8 cellular contexts compared by ENCODE assay signal in genomic region chr5:43066799-43067741, GRCh38. TPM values are rescaled to one million over a fixed set of nuclear protein-coding genes. Genes with fewer than 3 reads are reported as not detected.
DNase-seq lines count a peak whose midpoint lies in the region; ATAC-seq and TF ChIP-seq lines count a peak whose summit lies in the region.

No MANE protein-coding gene starts in this region.

- peak overlapping the region; percentile 97 to 100 for H3K27ac Mint-ChIP-seq in natural killer cell

- no peaks in the 10 kb centered on the region for H3K9me3 ChIP-seq in Peyer's patch

- no peaks in the 10 kb centered on the region for H3K79me2 ChIP-seq in KMS-11 (ENCODE audit: insufficient read depth, low read depth)

- H3K4me1 Mint-ChIP-seq in natural killer cell: peaks cover 41 to 51% of the 10 kb centered on the region in 2 donors

- no peaks in the 10 kb centered on the region for H3K36me3 Mint-ChIP-seq in natural killer cell

- DNase-seq in DMS114 treated with DMSO at 0.1 percent for 48 hours (lab: John Stamatoyannopoulos, UW; ENCODE audit: unreplicated experiment) (peak; percentile 61), Peyer's patch (peak; percentile 84 to 96 (median 89)), activated T-helper 1 cell treated with Interleukin-2 at 50 U/mL for 16 hours (ENCODE audit: low read depth) (peak; percentile 80), fibroblast of mammary gland (ENCODE audit: low read depth) (peak; percentile 93), natural killer cell (peak; percentile 87)
- peak; percentile 77 to 96 (median 86) for DNase-seq in stimulated activated naive CD4-positive, alpha-beta T cell (lab: John Stamatoyannopoulos, UW)

- TF ChIP-seq CTCF in KMS-11 (conservative IDR thresholded peaks at IDR 0.05; ENCODE audit: low read depth, low read length) (no peak), Peyer's patch (IDR thresholded peaks at IDR 0.05) (no peak), fibroblast of mammary gland (conservative IDR thresholded peaks at IDR 0.05; ENCODE audit: control insufficient read depth, insufficient read depth, low read depth, low read length) (no peak), natural killer cell (IDR thresholded peaks at IDR 0.05) (no peak)

- H3K27me3 ChIP-seq in KMS-11 (ENCODE audit: insufficient read depth, low read depth) (no peaks in the 10 kb centered on the region), Peyer's patch (no peaks in the 10 kb centered on the region)

- H3K36me3 ChIP-seq in KMS-11 (ENCODE audit: insufficient read depth) (no peaks in the 10 kb centered on the region), Peyer's patch (peaks cover 0 to 22% (median 0%) of the 10 kb centered on the region in 3 donors)

- intact Hi-C loops in natural killer cell (cut with micrococcal nuclease): loop anchor here (1.0 to 2.0 kb wide), 7 partner anchors 47 to 246 kb away; partner anchors contain the start of gene HMGCS1

- peak; percentile 23 to 50 for TF ChIP-seq POLR2A in Peyer's patch (IDR thresholded peaks at IDR 0.05)

- peak; percentile 41 for ATAC-seq in GM21576 (IDR thresholded peaks at IDR 0.05; ENCODE audit: unreplicated experiment)
- ATAC-seq in natural killer cell: peak; percentile 51 to 74 (median 57)

- peak overlapping the region; percentile 62 for H2AFZ ChIP-seq in KMS-11 (ENCODE audit: low read depth)

- no peaks in the 10 kb centered on the region for H3K9me3 Mint-ChIP-seq in natural killer cell

- H3K4me3 Mint-ChIP-seq in natural killer cell: peak overlapping the region; percentile 100

- no peak overlapping the region for H3K4me3 ChIP-seq in KMS-11 (IDR thresholded peaks at IDR 0.05; ENCODE audit: insufficient read depth, low read depth, low read length)
- peak overlapping the region; percentile 60 to 92 (median 73) for H3K4me3 ChIP-seq in Peyer's patch
- peak overlapping the region; percentile 95 for H3K4me3 ChIP-seq in fibroblast of mammary gland (ENCODE audit: control insufficient read depth, low read depth, low read length)

- H3K4me1 ChIP-seq in KMS-11 (ENCODE audit: low read depth, poor library complexity, severe bottlenecking): peaks cover 29% of the 10 kb centered on the region
- peaks cover 0 to 31% (median 7%) of the 10 kb centered on the region in 4 donors for H3K4me1 ChIP-seq in Peyer's patch

- no peaks in the 10 kb centered on the region for H4K20me1 ChIP-seq in KMS-11 (ENCODE audit: insufficient read depth)

- H3K9ac ChIP-seq in KMS-11: peak overlapping the region; percentile 92

- no peaks in the 10 kb centered on the region for H3K27me3 Mint-ChIP-seq in natural killer cell (ENCODE audit: low read depth in 2 of 2)

- H3K4me2 ChIP-seq in KMS-11: peak overlapping the region; percentile 40

- H3K27ac ChIP-seq in KMS-11: peak overlapping the region; percentile 82
- peak overlapping the region; percentile 94 to 99 (median 97) for H3K27ac ChIP-seq in Peyer's patch

RNA-seq across cellular contexts. Expression of gene ANXA2R, which starts 27.0 kb away (rescaled TPM):
- total RNA-seq in Peyer's patch (10 to 100 TPM in 1 of 4 donors, 1 to 10 TPM in 3; 3.9 to 18.2 (median 5.8) TPM), natural killer cell (10 to 100 TPM; 34.3 to 55.2 (median 38.0) TPM)

RNA-seq across cellular contexts. Expression of gene ZNF131, which starts 53.6 kb away (rescaled TPM):
- 10 to 100 TPM; 18.2 to 65.2 (median 28.0) TPM for total RNA-seq in Peyer's patch
- total RNA-seq in natural killer cell: 10 to 100 TPM; 69.0 to 84.0 (median 83.5) TPM
